18 cellular contexts compared by ENCODE assay signal in the genomic region with DNA sequence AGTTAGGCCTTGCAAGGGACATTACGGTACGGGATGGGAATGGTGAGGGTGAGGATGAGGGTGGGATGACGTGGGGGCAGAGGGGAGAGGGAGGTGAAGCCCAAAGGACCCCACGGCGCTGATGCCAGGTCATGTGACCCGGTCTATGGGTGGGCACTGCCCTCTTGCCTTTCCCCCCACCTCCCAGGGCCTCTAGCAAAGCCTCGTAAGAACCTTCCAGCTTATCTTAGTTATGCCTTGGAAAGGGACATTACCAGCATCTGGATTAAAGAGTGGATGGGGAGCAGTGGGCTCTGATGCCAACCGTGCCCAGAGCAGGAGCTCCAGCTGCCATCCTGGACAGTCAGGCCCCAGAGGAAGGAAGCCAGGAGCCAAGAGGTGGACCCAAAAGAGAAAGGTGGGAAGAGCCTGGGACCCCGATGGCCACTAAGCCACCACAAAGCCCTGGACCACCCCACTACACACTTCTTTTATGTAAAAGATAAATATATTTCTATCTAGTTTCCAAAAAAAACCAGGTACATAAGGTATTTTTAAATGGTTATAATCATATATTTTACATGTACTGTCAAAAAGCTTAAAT. TPM values are rescaled to one million over a fixed set of nuclear protein-coding genes. Genes with fewer than 3 reads are reported as not detected.
DNase-seq lines count a peak whose midpoint lies in the region; ATAC-seq and TF ChIP-seq lines count a peak whose summit lies in the region.
"Had no signal": no experiment of that assay in that cellular context is flagged by ENCODE, and none has a peak within 500 bp of the region (broad histone marks: within the 10 kb centered on the region; RNA-seq: fewer than 3 reads in every experiment).

No MANE protein-coding gene starts in this region.

- H3K4me3 Mint-ChIP-seq in activated CD8-positive, alpha-beta memory T cell treated with anti-CD3 and anti-CD28 coated beads, Interleukin-2, amount 10 ng/mL, durations not matched to agents 7 days and 5 days: no peak overlapping the region
- no peak overlapping the region for H3K4me3 Mint-ChIP-seq in neural crest cell
- H3K4me3 Mint-ChIP-seq in WTC11: no peak overlapping the region
- H3K4me3 Mint-ChIP-seq: activated T-cell treated with anti-CD3 and anti-CD28 coated beads, Interleukin-2, amount 50 U/mL, for 4 hours; CD4-positive, CD25-positive, alpha-beta regulatory T cell had no signal

- H3K9me3 Mint-ChIP-seq in activated CD8-positive, alpha-beta memory T cell treated with anti-CD3 and anti-CD28 coated beads, Interleukin-2, amount 10 ng/mL, durations not matched to agents 7 days and 5 days (ENCODE audit: low read depth): no peaks in the 10 kb centered on the region
- H3K9me3 Mint-ChIP-seq in neural crest cell: no peaks in the 10 kb centered on the region
- no peaks in the 10 kb centered on the region for H3K9me3 Mint-ChIP-seq in WTC11
- H3K9me3 Mint-ChIP-seq: activated naive CD4-positive, alpha-beta T cell treated with anti-CD3 and anti-CD28 coated beads, Interleukin-2, amount 50 U/mL, for 72 hours; activated T-cell treated with anti-CD3 and anti-CD28 coated beads, Interleukin-2, amount 50 U/mL, for 4 hours; CD4-positive, CD25-positive, alpha-beta regulatory T cell had no signal

- no peaks in the 10 kb centered on the region for H3K9me3 ChIP-seq in tibial artery
- H3K9me3 ChIP-seq: transverse colon had no signal

- H3K27ac ChIP-seq in coronary artery: peak overlapping the region in 1 of 2 donors; percentile 37
- peak overlapping the region; percentile 54 to 86 for H3K27ac ChIP-seq in tibial artery

- ATAC-seq in activated CD8-positive, alpha-beta memory T cell treated with anti-CD3 and anti-CD28 coated beads, Interleukin-2, amount 10 ng/mL, durations not matched to agents 7 days and 5 days: no peak
- ATAC-seq in GM21723 (IDR thresholded peaks at IDR 0.05; ENCODE audit: unreplicated experiment): no peak
- no peak for ATAC-seq in WTC11
- ATAC-seq in HG03354 (IDR thresholded peaks at IDR 0.05; ENCODE audit: poor library complexity, severe bottlenecking, unreplicated experiment): no peak
- ATAC-seq: activated T-cell treated with anti-CD3 and anti-CD28 coated beads, Interleukin-2, amount 50 U/mL, for 4 hours had no signal

- peaks cover 10 to 72% (median 54%) of the 10 kb centered on the region in 4 donors for H3K4me1 ChIP-seq in tibial artery

- H3K36me3 ChIP-seq in tibial artery: peaks cover 0 to 7% (median 0%) of the 10 kb centered on the region in 3 donors

- H3K4me1 Mint-ChIP-seq in activated CD8-positive, alpha-beta memory T cell treated with anti-CD3 and anti-CD28 coated beads, Interleukin-2, amount 10 ng/mL, durations not matched to agents 7 days and 5 days: peaks cover 10% of the 10 kb centered on the region
- H3K4me1 Mint-ChIP-seq in neural crest cell (peaks cover 24% of the 10 kb centered on the region), WTC11 (peaks cover 27% of the 10 kb centered on the region)

- no peaks in the 10 kb centered on the region for H3K27me3 Mint-ChIP-seq in activated CD8-positive, alpha-beta memory T cell treated with anti-CD3 and anti-CD28 coated beads, Interleukin-2, amount 10 ng/mL, durations not matched to agents 7 days and 5 days
- no peaks in the 10 kb centered on the region for H3K27me3 Mint-ChIP-seq in neural crest cell (ENCODE audit: low read depth)
- no peaks in the 10 kb centered on the region for H3K27me3 Mint-ChIP-seq in WTC11 (ENCODE audit: low read depth)
- H3K27me3 Mint-ChIP-seq: CD4-positive, CD25-positive, alpha-beta regulatory T cell had no signal

- peak; percentile 24 for DNase-seq in activated CD8-positive, alpha-beta memory T cell treated with anti-CD3 and anti-CD28 coated beads for 24 hours
- no peak for DNase-seq in activated CD8-positive, alpha-beta memory T cell treated with anti-CD3 and anti-CD28 coated beads, Interleukin-2, amount 10 ng/mL, durations not matched to agents 7 days and 5 days
- peak; percentile 53 for DNase-seq in coronary artery (ENCODE audit: low spot score)
- DNase-seq in neural crest cell (ENCODE audit: low read depth, low spot score): no peak
- DNase-seq in tibial artery: peak in 1 of 2 donors; percentile 55
- no peak for DNase-seq in WTC11 (ENCODE audit: low spot score)
- DNase-seq: 8988T; activated T-cell treated with anti-CD3 and anti-CD28 coated beads, Interleukin-2, amount 50 U/mL, for 4 hours; CD4-positive, CD25-positive, alpha-beta regulatory T cell; DMS53; KG1; NCI-H1105 treated with DMSO at 0.1 percent for 48 hours; NCI-H748 treated with DMSO at 0.1 percent for 48 hours; small intestine; transverse colon had no signal

- POLR2A ChIA-PET in WTC11 (lab: Charles Lee): no interaction called here

- no peaks in the 10 kb centered on the region for H3K36me3 Mint-ChIP-seq in activated CD8-positive, alpha-beta memory T cell treated with anti-CD3 and anti-CD28 coated beads, Interleukin-2, amount 10 ng/mL, durations not matched to agents 7 days and 5 days
- H3K36me3 Mint-ChIP-seq in neural crest cell (ENCODE audit: low read depth): peaks cover 4% of the 10 kb centered on the region
- H3K36me3 Mint-ChIP-seq in WTC11: peaks cover 4% of the 10 kb centered on the region; the same call in 1 of the 2 replicates
- H3K36me3 Mint-ChIP-seq: activated naive CD4-positive, alpha-beta T cell treated with anti-CD3 and anti-CD28 coated beads, Interleukin-2, amount 50 U/mL, for 72 hours; CD4-positive, CD25-positive, alpha-beta regulatory T cell had no signal

- no peaks in the 10 kb centered on the region for H3K27me3 ChIP-seq in tibial artery
- H3K27me3 ChIP-seq: transverse colon had no signal

- intact Hi-C loops in tibial artery (cut with DNase I; ENCODE audit: low total_unique reads): no loop called here

- H3K4me3 ChIP-seq in coronary artery (no peak overlapping the region), tibial artery (no peak overlapping the region)
- H3K4me3 ChIP-seq: transverse colon had no signal

- CTCF ChIA-PET in activated CD8-positive, alpha-beta memory T cell treated with anti-CD3 and anti-CD28 coated beads, Interleukin-2, amount 10 ng/mL, durations not matched to agents 7 days and 5 days (lab: Charles Lee): interaction anchor here (0.9 to 2.1 kb wide), 7 partner anchors 13 to 104 kb away, joined by 3 to 9 read pairs (median 4); a partner anchor contains a TSS
- CTCF ChIA-PET in WTC11 (lab: Charles Lee): interaction anchor here (1.2 to 3.9 kb wide), 3 partner anchors 80 to 102 kb away, joined by 3 to 27 read pairs (median 21); no protein-coding TSS in a partner anchor

- H3K27ac Mint-ChIP-seq in activated CD8-positive, alpha-beta memory T cell treated with anti-CD3 and anti-CD28 coated beads, Interleukin-2, amount 10 ng/mL, durations not matched to agents 7 days and 5 days: no peak overlapping the region
- H3K27ac Mint-ChIP-seq in neural crest cell (ENCODE audit: unreplicated experiment) (peak overlapping the region; percentile 44), WTC11 (no peak overlapping the region)
- H3K27ac Mint-ChIP-seq: activated naive CD4-positive, alpha-beta T cell treated with anti-CD3 and anti-CD28 coated beads, Interleukin-2, amount 50 U/mL, for 72 hours had no signal

- TF ChIP-seq CTCF in coronary artery (IDR thresholded peaks at IDR 0.05) (no peak), neural crest cell (conservative IDR thresholded peaks at IDR 0.05) (no peak), tibial artery (IDR thresholded peaks at IDR 0.05) (no peak), WTC11 (IDR thresholded peaks at IDR 0.05) (no peak)

TF ChIP-seq in WTC11, 78 proteins besides CTCF, POLR2A, EP300 and RAD21 (continues in another document):
- TF ChIP-seq, protein P1, sequence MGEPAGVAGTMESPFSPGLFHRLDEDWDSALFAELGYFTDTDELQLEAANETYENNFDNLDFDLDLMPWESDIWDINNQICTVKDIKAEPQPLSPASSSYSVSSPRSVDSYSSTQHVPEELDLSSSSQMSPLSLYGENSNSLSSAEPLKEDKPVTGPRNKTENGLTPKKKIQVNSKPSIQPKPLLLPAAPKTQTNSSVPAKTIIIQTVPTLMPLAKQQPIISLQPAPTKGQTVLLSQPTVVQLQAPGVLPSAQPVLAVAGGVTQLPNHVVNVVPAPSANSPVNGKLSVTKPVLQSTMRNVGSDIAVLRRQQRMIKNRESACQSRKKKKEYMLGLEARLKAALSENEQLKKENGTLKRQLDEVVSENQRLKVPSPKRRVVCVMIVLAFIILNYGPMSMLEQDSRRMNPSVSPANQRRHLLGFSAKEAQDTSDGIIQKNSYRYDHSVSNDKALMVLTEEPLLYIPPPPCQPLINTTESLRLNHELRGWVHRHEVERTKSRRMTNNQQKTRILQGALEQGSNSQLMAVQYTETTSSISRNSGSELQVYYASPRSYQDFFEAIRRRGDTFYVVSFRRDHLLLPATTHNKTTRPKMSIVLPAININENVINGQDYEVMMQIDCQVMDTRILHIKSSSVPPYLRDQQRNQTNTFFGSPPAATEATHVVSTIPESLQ (CRISPR knock-in tag; IDR thresholded peaks at IDR 0.05): no peak

RNA-seq across cellular contexts. Expression of a gene that starts 40.9 kb away (rescaled TPM):
- total RNA-seq in activated CD8-positive, alpha-beta memory T cell treated with anti-CD3 and anti-CD28 coated beads, Interleukin-2, amount 10 ng/mL, durations not matched to agents 7 days and 5 days: 10 to 100 TPM in 1 of 2 experiments, 1 to 10 TPM in 1; 8.5 to 10.8 TPM
- total RNA-seq in neural crest cell (12.6 and 16.3 TPM in 2 replicates), WTC11 (2021) (5.0 to 7.6 TPM (median 6.7 TPM) in 3 replicates)

RNA-seq across cellular contexts. Expression of a gene that starts 43.4 kb away (rescaled TPM):
- total RNA-seq in activated CD8-positive, alpha-beta memory T cell treated with anti-CD3 and anti-CD28 coated beads, Interleukin-2, amount 10 ng/mL, durations not matched to agents 7 days and 5 days: 100 to 1,000 TPM; 199 to 220 TPM
- total RNA-seq in neural crest cell (48.8 and 51.2 TPM in 2 replicates), WTC11 (2021) (21.0 to 23.9 TPM (median 23.8 TPM) in 3 replicates)

RNA-seq across cellular contexts. Expression of a gene that starts 57.2 kb away (rescaled TPM):
- 10 to 100 TPM; 21.1 to 21.4 TPM for total RNA-seq in activated CD8-positive, alpha-beta memory T cell treated with anti-CD3 and anti-CD28 coated beads, Interleukin-2, amount 10 ng/mL, durations not matched to agents 7 days and 5 days
- 17.1 and 18.4 TPM in 2 replicates for total RNA-seq in neural crest cell
- total RNA-seq in WTC11 (2021): 1.6 to 3.5 TPM (median 2.5 TPM) in 3 replicates

Comparison
In these comparisons a context has a peak if more than half of its experiments do, and no peak if none do; other contexts are left out.
1. DNase-seq: peak in activated CD8-positive, alpha-beta memory T cell treated with anti-CD3 and anti-CD28 coated beads for 24 hours (single experiment) and coronary artery (single experiment); none in activated CD8-positive, alpha-beta memory T cell treated with anti-CD3 and anti-CD28 coated beads, Interleukin-2, amount 10 ng/mL, durations not matched to agents 7 days and 5 days (single experiment), neural crest cell (single experiment) and WTC11 (single experiment).